ENCODE assay signal across 2 cellular contexts in genomic region chr2:176447616-176448015, GRCh38.
TF ChIP-seq lines count a peak whose summit lies in the region.

No MANE protein-coding gene starts in this region.

TF ChIP-seq in HepG2, 621 proteins besides CTCF, POLR2A, EP300 and RAD21 (continued from another document):
- TF ChIP-seq CEBPB (IDR thresholded peaks at IDR 0.05; ENCODE audit: borderline replicate concordance, low read depth, low read length) (peak; percentile 82), AFF4 (CRISPR knock-in tag; IDR thresholded peaks at IDR 0.05) (no peak), ZNF761 (CRISPR knock-in tag; conservative IDR thresholded peaks at IDR 0.05) (no peak), ZNF224 (CRISPR knock-in tag; IDR thresholded peaks at IDR 0.05) (no peak)

TF ChIP-seq in endothelial cell of umbilical vein, 7 proteins besides CTCF, POLR2A, EP300 and RAD21 (continued from another document):
- TF ChIP-seq MAX (IDR thresholded peaks at IDR 0.05; ENCODE audit: insufficient read depth, insufficient read length), result no peak
- no peak for TF ChIP-seq POLR2AphosphoS5 (IDR thresholded peaks at IDR 0.05; ENCODE audit: insufficient read depth, low read depth, low read length)
- no peak for TF ChIP-seq MYC (IDR thresholded peaks at IDR 0.05; ENCODE audit: low read depth, low read length)
- TF ChIP-seq GATA2 (IDR thresholded peaks at IDR 0.05; ENCODE audit: insufficient read depth, insufficient read length, low read depth, low read length), result no peak
- TF ChIP-seq JUN (IDR thresholded peaks at IDR 0.05; ENCODE audit: borderline replicate concordance, insufficient read depth, insufficient read length, low read depth), result no peak
